ENCODE assay signal across 1 cellular context in the genomic region with DNA sequence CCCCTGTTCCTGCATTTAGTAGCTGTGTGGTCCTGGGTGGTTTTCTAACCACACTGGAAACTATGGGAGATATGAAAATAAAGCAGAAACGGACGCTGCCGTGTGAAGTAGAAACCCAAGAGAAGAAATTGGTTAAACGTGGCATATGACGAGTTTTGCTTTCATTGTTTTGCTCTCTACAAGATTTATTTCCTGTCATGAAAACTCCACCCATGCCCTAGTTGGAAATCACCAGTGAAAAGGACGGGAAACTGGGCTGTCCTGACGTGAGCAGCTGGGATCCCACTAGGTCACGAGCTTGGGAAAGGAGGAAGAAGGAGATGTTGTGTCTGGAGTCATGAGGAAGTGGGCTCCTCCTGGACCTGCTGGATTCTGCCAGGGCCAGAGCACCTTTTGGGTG.
TF ChIP-seq lines count a peak whose summit lies in the region.

No MANE protein-coding gene starts in this region.

TF ChIP-seq in HepG2, 621 proteins besides CTCF, POLR2A, EP300 and RAD21 (continued from another document):
- TF ChIP-seq HMGXB4 (CRISPR knock-in tag; IDR thresholded peaks at IDR 0.05; ENCODE audit: borderline replicate concordance in 1 of 2, low read depth in 1 of 2) (no peak), CCDC6 (CRISPR knock-in tag; IDR thresholded peaks at IDR 0.05) (no peak), ZBTB3 (CRISPR knock-in tag; IDR thresholded peaks at IDR 0.05; ENCODE audit: borderline replicate concordance, low read depth) (no peak), ZNF546 (CRISPR knock-in tag; conservative IDR thresholded peaks at IDR 0.05) (no peak), ZFP36 (IDR thresholded peaks at IDR 0.05; ENCODE audit: borderline replicate concordance, low read depth, low read length, partially characterized antibody) (no peak), GRHL1 (CRISPR knock-in tag; conservative IDR thresholded peaks at IDR 0.05) (no peak), ZNF382 (CRISPR knock-in tag; IDR thresholded peaks at IDR 0.05; ENCODE audit: borderline replicate concordance) (no peak), ZNF773 (CRISPR knock-in tag; IDR thresholded peaks at IDR 0.05; ENCODE audit: borderline replicate concordance) (no peak), GPBP1L1 (CRISPR knock-in tag; IDR thresholded peaks at IDR 0.05) (no peak), ZNF790 (CRISPR knock-in tag; IDR thresholded peaks at IDR 0.05; ENCODE audit: borderline replicate concordance) (no peak), ISX (CRISPR knock-in tag; conservative IDR thresholded peaks at IDR 0.05) (no peak)
TF ChIP-seq in HepG2: peak in this region for 0.
